ENCODE assay signal across 30 cellular contexts in genomic region chr20:49539481-49540231, GRCh38. TPM values are rescaled to one million over a fixed set of nuclear protein-coding genes. Genes with fewer than 3 reads are reported as not detected.
DNase-seq lines count a peak whose midpoint lies in the region; FAIRE-seq and TF ChIP-seq lines count a peak whose summit lies in the region.
"Had no signal": no experiment of that assay in that cellular context is flagged by ENCODE, and none has a peak within 500 bp of the region (broad histone marks: within the 10 kb centered on the region; RNA-seq: fewer than 3 reads in every experiment).

No MANE protein-coding gene starts in this region.

- peak; percentile 71 for DNase-seq in DMS53 (lab: John Stamatoyannopoulos, UW)
- no peak for DNase-seq in DMS53 treated with DMSO at 0.1 percent for 48 hours (lab: John Stamatoyannopoulos, UW; ENCODE audit: unreplicated experiment)
- peak; percentile 81 for DNase-seq in COLO668 (lab: John Stamatoyannopoulos, UW; ENCODE audit: unreplicated experiment)
- peak; percentile 52 for DNase-seq in NCI-H510A (lab: John Stamatoyannopoulos, UW)
- peak; percentile 63 for DNase-seq in coronary artery (ENCODE audit: low spot score)
- DNase-seq in small intestine = no peak
- DNase-seq in prostate gland (ENCODE audit: low spot score) = no peak
- DNase-seq in NCI-H1930 (lab: John Stamatoyannopoulos, UW) = no peak
- DNase-seq: activated CD8-positive, alpha-beta T cell treated with anti-CD3 and anti-CD28 coated beads for 36 hours; anterior cingulate cortex; CD4-positive, CD25-positive, alpha-beta regulatory T cell; colonic mucosa; EL; GM23248; heart right ventricle; KG1; MG63; nephron progenitor cell; pancreas; SJCRH30; stimulated activated CD4-positive, alpha-beta T cell treated with anti-CD3 and anti-CD28 coated beads, Interleukin-4, amount 100 ng/mL, for 24 hours had no signal

- H3K4me3 ChIP-seq in coronary artery (no peak overlapping the region), small intestine (ENCODE audit: low read depth in 1 of 2, low read length in 2 of 2) (no peak overlapping the region), prostate gland (no peak overlapping the region)
- H3K4me3 ChIP-seq: cardiac muscle cell, colonic mucosa, GM23248, heart right ventricle, lung, MG63, pancreas, SJCRH30 had no signal

- no peaks in the 10 kb centered on the region for H3K4me1 ChIP-seq in small intestine (ENCODE audit: control insufficient read depth in 2 of 2, insufficient read depth in 1 of 2, low read depth in 1 of 2, low read length in 1 of 2)
- no peaks in the 10 kb centered on the region for H3K4me1 ChIP-seq in prostate gland (replicated peaks)
- H3K4me1 ChIP-seq: colonic mucosa, pancreas had no signal

- WGBS in small intestine, 3 donors = 90 to 92% (median 90%) methylated on average over 21 of the region's 21 CpGs
- 89% methylated on average over 21 of the region's 21 CpGs for WGBS in prostate gland

- FAIRE-seq in small intestine (lab: Jason Lieb, UNC) = no peak
- FAIRE-seq: D721Med, GM12892, pancreas, RCC 7860, TTC549, urothelium cell line had no signal

- H3K27ac ChIP-seq in coronary artery (peak overlapping the region in 1 of 2 donors; percentile 49), small intestine (ENCODE audit: low read depth in 1 of 2, low read length in 1 of 2) (no peak overlapping the region), prostate gland (no peak overlapping the region)
- H3K27ac ChIP-seq: 22Rv1, cardiac muscle cell, colonic mucosa, GM23248, heart right ventricle, pancreas, SJCRH30 had no signal

- TF ChIP-seq POLR2A in prostate gland (IDR thresholded peaks at IDR 0.05) = no peak

- H3K27me3 ChIP-seq in small intestine (ENCODE audit: control insufficient read depth in 2 of 2, insufficient read depth in 2 of 2, low read length in 2 of 2) (no peaks in the 10 kb centered on the region), prostate gland (replicated peaks; ENCODE audit: insufficient read depth) (no peaks in the 10 kb centered on the region)
- H3K27me3 ChIP-seq: cardiac muscle cell, colonic mucosa, heart right ventricle, MG63, pancreas, SJCRH30 had no signal

- H3K9me3 ChIP-seq in small intestine (ENCODE audit: control insufficient read depth, low read depth) = no peaks in the 10 kb centered on the region
- no peaks in the 10 kb centered on the region for H3K9me3 ChIP-seq in prostate gland
- H3K9me3 ChIP-seq: colonic mucosa, MG63, pancreas, SJCRH30 had no signal

- TF ChIP-seq CTCF in coronary artery (IDR thresholded peaks at IDR 0.05) (no peak), prostate gland (IDR thresholded peaks at IDR 0.05) (no peak)

- no peaks in the 10 kb centered on the region for H3K36me3 ChIP-seq in small intestine (ENCODE audit: control insufficient read depth in 2 of 2, insufficient read depth in 2 of 2, low read length in 2 of 2)
- no peaks in the 10 kb centered on the region for H3K36me3 ChIP-seq in prostate gland
- H3K36me3 ChIP-seq: cardiac muscle cell, colonic mucosa, MG63, pancreas, SJCRH30 had no signal

- intact Hi-C loops in prostate gland (cut with DNase I) = loop anchor here (5.0 to 10.0 kb wide), 4 partner anchors 295 to 388 kb away; no protein-coding TSS in a partner anchor

RNA-seq across cellular contexts. Expression of gene PTGIS, which starts 28.3 kb away (rescaled TPM):
- polyA plus RNA-seq in small intestine = 10 to 100 TPM in 1 of 3 donors, under 1 TPM in 2; 0.22 to 15.1 (median 0.54) TPM
- total RNA-seq in prostate gland = 10 to 100 TPM; 12.9 to 34.6 TPM
- total RNA-seq: CD4-positive, CD25-positive, alpha-beta regulatory T cell had no signal
- polyA plus RNA-seq: CD4-positive, CD25-positive, alpha-beta regulatory T cell had no signal

RNA-seq across cellular contexts. Expression of gene KCNB1, which starts 57.2 kb away (rescaled TPM):
- 1 to 10 TPM in 1 of 3 donors, not detected in 2; 1.2 TPM for polyA plus RNA-seq in small intestine
- 10 to 100 TPM in 1 of 2 donors, 1 to 10 TPM in 1; 2.8 to 16.1 TPM for total RNA-seq in prostate gland
- total RNA-seq: activated CD8-positive, alpha-beta T cell treated with anti-CD3 and anti-CD28 coated beads for 36 hours; CD4-positive, CD25-positive, alpha-beta regulatory T cell; fibroblast of villous mesenchyme had no signal

Comparison
In these comparisons a context has a peak if more than half of its experiments do, and no peak if none do; other contexts are left out.
1. DNase-seq: peak in DMS53 (single experiment), COLO668 (single experiment), NCI-H510A (single experiment) and coronary artery (single experiment); none in DMS53 treated with DMSO at 0.1 percent for 48 hours (single experiment), small intestine (single experiment), prostate gland (single experiment) and NCI-H1930 (0 of 2).